Comparison of ENCODE assay signal across 31 cellular contexts in genomic region chr4:138633505-138633904, GRCh38.
"Had no signal": no experiment of that assay in that cellular context is flagged by ENCODE, and none has a peak within 500 bp of the region (broad histone marks: within the 10 kb centered on the region; RNA-seq: fewer than 3 reads in every experiment).

No MANE protein-coding gene starts in this region.

- H3K4me2 ChIP-seq: neural progenitor cell, smooth muscle cell had no signal

- H3K36me3 ChIP-seq: neural progenitor cell, ovary, spleen, suprapubic skin, tibial artery, transverse colon, upper lobe of right lung, uterus had no signal

- H3K27ac Mint-ChIP-seq: natural killer cell; nephron; progenitor cell of endocrine pancreas; stimulated activated memory B cell treated with anti-CD40 and anti-IgM and Interleukin-4, amounts not matched to agents 10 μg/mL and 1 μg/mL and 100 μg/mL, for 72 hours; stimulated activated naive CD8-positive, alpha-beta T cell treated with anti-CD3 and anti-CD28 coated beads, Interleukin-15, amount 100 ng/mL, for 72 hours; type B pancreatic cell had no signal

- H3K4me3 Mint-ChIP-seq: natural killer cell; nephron; neural progenitor cell; stimulated activated memory B cell treated with anti-CD40 and anti-IgM and Interleukin-4, amounts not matched to agents 10 μg/mL and 1 μg/mL and 100 μg/mL, for 72 hours; stimulated activated naive CD8-positive, alpha-beta T cell treated with anti-CD3 and anti-CD28 coated beads, Interleukin-15, amount 100 ng/mL, for 72 hours; type B pancreatic cell had no signal

- H2AFZ ChIP-seq: neural progenitor cell, parathyroid adenoma had no signal

- H3K9me3 ChIP-seq: ovary, psoas muscle, spleen, suprapubic skin, testis, tibial artery, transverse colon, upper lobe of right lung, uterus had no signal

- H3K79me2 ChIP-seq: parathyroid adenoma had no signal

- H3K9ac ChIP-seq: neural progenitor cell, parathyroid adenoma had no signal

- H3K4me3 ChIP-seq: neural progenitor cell, ovary, psoas muscle, skin epidermis, smooth muscle cell, spleen, suprapubic skin, testis, tibial artery, transverse colon, upper lobe of right lung, uterus had no signal

- H3K9me3 Mint-ChIP-seq: nephron; stimulated activated memory B cell treated with anti-CD40 and anti-IgM and Interleukin-4, amounts not matched to agents 10 μg/mL and 1 μg/mL and 100 μg/mL, for 72 hours; stimulated activated naive CD8-positive, alpha-beta T cell treated with anti-CD3 and anti-CD28 coated beads, Interleukin-15, amount 100 ng/mL, for 72 hours had no signal

- H3K4me1 Mint-ChIP-seq: natural killer cell; stimulated activated memory B cell treated with anti-CD40 and anti-IgM and Interleukin-4, amounts not matched to agents 10 μg/mL and 1 μg/mL and 100 μg/mL, for 72 hours; stimulated activated naive CD8-positive, alpha-beta T cell treated with anti-CD3 and anti-CD28 coated beads, Interleukin-15, amount 100 ng/mL, for 72 hours had no signal

- ATAC-seq: natural killer cell; psoas muscle; right cardiac atrium; sciatic nerve; stimulated activated memory B cell treated with anti-CD40 and anti-IgM and Interleukin-4, amounts not matched to agents 10 μg/mL and 1 μg/mL and 100 μg/mL, for 72 hours; stimulated activated naive CD8-positive, alpha-beta T cell treated with anti-CD3 and anti-CD28 coated beads, Interleukin-15, amount 100 ng/mL, for 72 hours; stimulated activated naive CD8-positive, alpha-beta T cell treated with anti-CD3 and anti-CD28 coated beads, Interleukin-15, Interleukin-2, amounts not matched to agents 100 U/mL and 50 U/mL, for 24 hours; upper lobe of right lung had no signal

- H3K36me3 Mint-ChIP-seq: natural killer cell; neural progenitor cell; stimulated activated memory B cell treated with anti-CD40 and anti-IgM and Interleukin-4, amounts not matched to agents 10 μg/mL and 1 μg/mL and 100 μg/mL, for 72 hours; type B pancreatic cell had no signal

- H3K27me3 Mint-ChIP-seq: stimulated activated memory B cell treated with anti-CD40 and anti-IgM and Interleukin-4, amounts not matched to agents 10 μg/mL and 1 μg/mL and 100 μg/mL, for 72 hours; type B pancreatic cell had no signal

- H3K27ac ChIP-seq: neural progenitor cell, ovary, parathyroid adenoma, psoas muscle, skin epidermis, spleen, suprapubic skin, testis, tibial artery, transverse colon, upper lobe of right lung, uterus had no signal

- H3K4me1 ChIP-seq: parathyroid adenoma, psoas muscle, spleen, suprapubic skin, testis, tibial artery, transverse colon, upper lobe of right lung, uterus had no signal

- H3K27me3 ChIP-seq: neural progenitor cell, ovary, spleen, suprapubic skin, testis, tibial artery, transverse colon, upper lobe of right lung, uterus had no signal

- DNase-seq: natural killer cell; occipital lobe; ovary; posterior cingulate gyrus; psoas muscle; right cardiac atrium; spleen; stimulated activated CD4-positive, alpha-beta T cell treated with anti-CD3 and anti-CD28 coated beads, Interleukin-12 subunit alpha, Interleukin-12 subunit beta, amount 100 ng/mL, for 4 hours; stimulated activated CD4-positive, alpha-beta T cell treated with anti-CD3 and anti-CD28 coated beads, Interleukin-1b, Interleukin-23, amount 100 ng/mL, for 48 hours; stimulated activated CD4-positive, alpha-beta T cell treated with anti-CD3 and anti-CD28 coated beads, Interleukin-4, amount 100 ng/mL, for 1 hour; stimulated activated CD4-positive, alpha-beta T cell treated with anti-CD3 and anti-CD28 coated beads, Interleukin-4, amount 100 ng/mL, for 4 hours; stimulated activated CD8-positive, alpha-beta memory T cell treated with anti-CD3 and anti-CD28 coated beads, Interleukin-4, amount 100 ng/mL, for 48 hours; stimulated activated naive CD4-positive, alpha-beta T cell; stimulated activated naive CD8-positive, alpha-beta T cell treated with anti-CD3 and anti-CD28 coated beads, Interleukin-15, amount 100 ng/mL, for 72 hours; stimulated activated naive CD8-positive, alpha-beta T cell treated with anti-CD3 and anti-CD28 coated beads, Interleukin-15, Interleukin-2, amounts not matched to agents 100 U/mL and 50 U/mL, for 24 hours; substantia nigra; testis; tibial artery; transverse colon; upper lobe of right lung; uterus had no signal
